ENCODE assay signal across 18 cellular contexts in the genomic region with DNA sequence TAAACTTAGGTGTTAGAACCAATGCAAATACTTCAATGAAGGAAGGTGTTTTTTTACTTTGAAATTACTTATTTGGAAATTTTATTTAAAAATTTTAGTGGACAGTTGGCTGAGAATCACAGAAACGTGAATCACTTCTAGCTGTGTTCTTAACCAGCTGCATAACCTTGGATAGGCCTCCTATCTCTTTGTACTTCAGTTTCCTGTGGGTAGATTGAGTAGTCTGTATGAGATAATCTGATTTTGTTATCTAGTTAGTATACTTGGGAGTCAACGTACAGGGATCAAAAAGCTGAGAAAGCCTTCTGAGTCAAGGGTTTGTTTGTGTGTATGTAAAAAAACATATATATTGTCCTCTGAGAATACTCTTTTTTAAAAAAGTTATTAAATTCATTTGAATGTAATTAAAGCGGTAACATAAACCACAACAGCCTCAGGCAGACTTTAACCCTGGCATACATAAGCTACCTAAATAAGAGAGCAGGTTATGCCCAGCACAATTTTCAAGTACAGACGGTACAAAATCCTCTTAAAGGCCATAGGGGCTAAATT. TPM values are rescaled to one million over a fixed set of nuclear protein-coding genes. Genes with fewer than 3 reads are reported as not detected.
DNase-seq lines count a peak whose midpoint lies in the region; ATAC-seq, FAIRE-seq and TF ChIP-seq lines count a peak whose summit lies in the region.
"Had no signal": no experiment of that assay in that cellular context is flagged by ENCODE, and none has a peak within 500 bp of the region (broad histone marks: within the 10 kb centered on the region; RNA-seq: fewer than 3 reads in every experiment).

No MANE protein-coding gene starts in this region.

- intact Hi-C loops in endothelial cell of umbilical vein (cut with micrococcal nuclease): no loop called here

- no peaks in the 10 kb centered on the region for H3K27me3 ChIP-seq in BE2C
- no peaks in the 10 kb centered on the region for H3K27me3 ChIP-seq in SU-DHL-6 (ENCODE audit: low read length)
- no peaks in the 10 kb centered on the region for H3K27me3 ChIP-seq in endothelial cell of umbilical vein (ENCODE audit: control insufficient read depth in 2 of 2, insufficient read depth in 2 of 2, low read length in 2 of 2)
- H3K27me3 ChIP-seq: left lung, sigmoid colon, stomach had no signal

- H2AFZ ChIP-seq in SU-DHL-6 (ENCODE audit: low read depth, low read length, severe bottlenecking) (no peak overlapping the region), endothelial cell of umbilical vein (ENCODE audit: low read depth, low read length) (no peak overlapping the region)

- CTCF ChIA-PET in endothelial cell of umbilical vein (lab: Charles Lee): no interaction called here

- H3K4me1 ChIP-seq in BE2C: peaks cover 12% of the 10 kb centered on the region
- peaks cover 4% of the 10 kb centered on the region for H3K4me1 ChIP-seq in endothelial cell of umbilical vein (ENCODE audit: control insufficient read depth, extremely low read depth, insufficient read depth, low read length)

- no peaks in the 10 kb centered on the region; the same call in 1 of the 2 replicates for H3K9me3 ChIP-seq in BE2C
- H3K9me3 ChIP-seq in SU-DHL-6 (ENCODE audit: insufficient read depth, low read length): no peaks in the 10 kb centered on the region
- H3K9me3 ChIP-seq in endothelial cell of umbilical vein (replicated peaks; ENCODE audit: control insufficient read depth, insufficient read depth, low read length): no peaks in the 10 kb centered on the region
- H3K9me3 ChIP-seq: sigmoid colon, stomach had no signal

- peak overlapping the region; percentile 55 for H3K27ac ChIP-seq in SU-DHL-6 (ENCODE audit: low read depth, low read length)
- no peak overlapping the region for H3K27ac ChIP-seq in endothelial cell of umbilical vein (ENCODE audit: insufficient read depth, low read depth, low read length)
- H3K27ac ChIP-seq: left lung, sigmoid colon, stomach, VCaP had no signal

- no TSS peak for BruUV-seq in endothelial cell of umbilical vein (replicated peaks; lab: Mats Ljungman, UMichigan)

- POLR2A ChIA-PET in endothelial cell of umbilical vein (lab: Charles Lee): interaction anchor here (1.0 kb wide), 1 partner anchor 39 kb away, joined by 4 read pairs; no protein-coding TSS in a partner anchor

- DNase-seq in BE2C (no peak), GM12865 (ENCODE audit: low read depth) (peak; percentile 23), endothelial cell of umbilical vein (ENCODE audit: low read depth, low spot score) (peak; percentile 10), NCI-H146 treated with DMSO at 0.1 percent for 48 hours (lab: John Stamatoyannopoulos, UW; ENCODE audit: unreplicated experiment) (no peak), DMS153 (lab: John Stamatoyannopoulos, UW) (no peak)
- DNase-seq: C1 segment of cervical spinal cord, left lung, NCI-H1105, NCI-H446, sigmoid colon, stomach had no signal

- H3K4me3 ChIP-seq in BE2C (ENCODE audit: low read depth, low read length) (peak overlapping the region; percentile 13; the same call in 1 of the 2 replicates), GM12865 (ENCODE audit: low read depth, low read length) (peak overlapping the region; percentile 69), SU-DHL-6 (ENCODE audit: insufficient read depth, low read length, poor library complexity, severe bottlenecking) (peak overlapping the region; percentile 64), endothelial cell of umbilical vein (replicated peaks in 1 of 3; ENCODE audit: insufficient read depth in 1 of 3, low read depth in 1 of 3, low read length in 3 of 3) (no peak overlapping the region)
- H3K4me3 ChIP-seq: left lung, sigmoid colon, stomach had no signal

- FAIRE-seq in endothelial cell of umbilical vein (lab: Jason Lieb, UNC): no peak
- FAIRE-seq: HTR-8/SVneo had no signal

- TF ChIP-seq CTCF in BE2C (IDR thresholded peaks at IDR 0.05; ENCODE audit: low read depth, low read length) (no peak), GM12865 (IDR thresholded peaks at IDR 0.05; ENCODE audit: insufficient read depth, low read depth, low read length, missing control alignments) (no peak), SU-DHL-6 (IDR thresholded peaks at IDR 0.05; ENCODE audit: insufficient read depth, low read length, poor library complexity, severe bottlenecking) (no peak), endothelial cell of umbilical vein (IDR thresholded peaks at IDR 0.05; ENCODE audit: extremely low read depth in 1 of 2, insufficient read depth in 1 of 2, low read depth in 1 of 2, low read length in 2 of 2) (no peak)

- no peaks in the 10 kb centered on the region for H3K9me1 ChIP-seq in endothelial cell of umbilical vein (replicated peaks; ENCODE audit: control insufficient read depth, extremely low read depth, insufficient read depth, low read length)

- no peak for TF ChIP-seq POLR2A in endothelial cell of umbilical vein (IDR thresholded peaks at IDR 0.05; ENCODE audit: low read depth, low read length)

- H3F3A ChIP-seq in SU-DHL-6 (ENCODE audit: insufficient read depth): peaks cover 43% of the 10 kb centered on the region

- H4K20me1 ChIP-seq in SU-DHL-6 (ENCODE audit: low read depth, low read length) (0 out of 2 replicates have a peak, but pooled peaks cover 19% of the 10 kb centered on the region), endothelial cell of umbilical vein (replicated peaks; ENCODE audit: control insufficient read depth, extremely low read depth, insufficient read depth, low read length) (no peaks in the 10 kb centered on the region)

- dilution Hi-C loops in endothelial cell of umbilical vein (cut with MboI; ENCODE audit: extremely low pct_ligation_motif_present, low sequenced_read_pairs): no loop called here

- H3K9me2 ChIP-seq in SU-DHL-6 (replicated peaks; ENCODE audit: insufficient read depth, low read length): no peaks in the 10 kb centered on the region

- H3K36me3 ChIP-seq in BE2C (peaks cover 9% of the 10 kb centered on the region), SU-DHL-6 (ENCODE audit: low read length) (peaks cover 26% of the 10 kb centered on the region), endothelial cell of umbilical vein (ENCODE audit: control insufficient read depth in 2 of 2, extremely low read depth in 1 of 2, insufficient read depth in 2 of 2, low read length in 2 of 2) (peaks cover 5 to 8% of the 10 kb centered on the region in 2 experiments)

- peak overlapping the region; percentile 81 for H3K9ac ChIP-seq in SU-DHL-6 (ENCODE audit: low read length)
- H3K9ac ChIP-seq in endothelial cell of umbilical vein (replicated peaks; ENCODE audit: extremely low read depth, insufficient read depth, low read length): no peak overlapping the region

- no peak for ATAC-seq in GM18867 (IDR thresholded peaks at IDR 0.05; ENCODE audit: unreplicated experiment)
- no peak for ATAC-seq in GM21717 (IDR thresholded peaks at IDR 0.05; ENCODE audit: unreplicated experiment)
- ATAC-seq: left lung, Right ventricle myocardium inferior had no signal

- H3K79me2 ChIP-seq in SU-DHL-6 (ENCODE audit: insufficient read depth, low read length): peaks cover 84% of the 10 kb centered on the region
- H3K79me2 ChIP-seq in endothelial cell of umbilical vein (ENCODE audit: control insufficient read depth, insufficient read depth, low read length): peaks cover 2% of the 10 kb centered on the region

- H3K4me2 ChIP-seq in SU-DHL-6 (ENCODE audit: low read depth, low read length, poor library complexity, severe bottlenecking) (peak overlapping the region; percentile 90), endothelial cell of umbilical vein (ENCODE audit: insufficient read depth, low read length) (no peak overlapping the region)

TF ChIP-seq in endothelial cell of umbilical vein, 7 proteins besides CTCF, POLR2A, EP300 and RAD21:
- TF ChIP-seq MYC (IDR thresholded peaks at IDR 0.05; ENCODE audit: low read depth, low read length) (no peak), JUN (IDR thresholded peaks at IDR 0.05; ENCODE audit: borderline replicate concordance, insufficient read depth, insufficient read length, low read depth) (no peak), FOS (IDR thresholded peaks at IDR 0.05; ENCODE audit: borderline replicate concordance, insufficient read depth, low read length) (no peak), POLR2AphosphoS5 (IDR thresholded peaks at IDR 0.05; ENCODE audit: insufficient read depth, low read depth, low read length) (no peak), MAX (IDR thresholded peaks at IDR 0.05; ENCODE audit: insufficient read depth, insufficient read length) (no peak), EZH2 (IDR thresholded peaks at IDR 0.05; ENCODE audit: borderline replicate concordance, low read depth, low read length, severe bottlenecking) (no peak)

RNA-seq across cellular contexts. Expression of gene ZCCHC7, which starts 38.1 kb away (rescaled TPM):
- 24.3 TPM for polyA plus RNA-seq in BE2C (2012; ENCODE audit: insufficient read depth, insufficient read length, low read depth)
- 14.8 and 17.3 TPM in 2 replicates for total RNA-seq in endothelial cell of umbilical vein
- 7.4 and 9.3 TPM in 2 replicates for polyA plus RNA-seq in endothelial cell of umbilical vein
- 9.4 and 13.2 TPM in 2 replicates for polyA plus RNA-seq in endothelial cell of umbilical vein (2011; cell fraction: cytosol; rRNA removed)
- polyA plus RNA-seq in endothelial cell of umbilical vein (2011; cell fraction: nucleus; rRNA removed): 11.9 and 14.8 TPM in 2 replicates
- polyA plus RNA-seq in endothelial cell of umbilical vein (2012): 13.7 and 14.6 TPM in 2 replicates
- polyA minus RNA-seq in endothelial cell of umbilical vein: 11.7 and 17.0 TPM in 2 replicates
- polyA minus RNA-seq in endothelial cell of umbilical vein (2011; cell fraction: cytosol; rRNA and poly(A)+ RNA removed): 16.4 TPM
- 17.6 and 22.3 TPM in 2 replicates for polyA minus RNA-seq in endothelial cell of umbilical vein (2011; cell fraction: nucleus; rRNA and poly(A)+ RNA removed)

RNA-seq across cellular contexts. Expression of gene PAX5, which starts 48.2 kb away (rescaled TPM):
- polyA plus RNA-seq in BE2C (2012; ENCODE audit: insufficient read depth, insufficient read length, low read depth): 13.1 TPM
- not detected in 2 replicates for total RNA-seq in endothelial cell of umbilical vein
- not detected in 2 replicates for polyA plus RNA-seq in endothelial cell of umbilical vein
- not detected in 2 replicates for polyA plus RNA-seq in endothelial cell of umbilical vein (2011; cell fraction: cytosol; rRNA removed)
- not detected in 2 replicates for polyA plus RNA-seq in endothelial cell of umbilical vein (2011; cell fraction: nucleus; rRNA removed)
- polyA plus RNA-seq in endothelial cell of umbilical vein (2012): not detected in 2 replicates
- not detected in 2 replicates for polyA minus RNA-seq in endothelial cell of umbilical vein
- polyA minus RNA-seq in endothelial cell of umbilical vein (2011; cell fraction: cytosol; rRNA and poly(A)+ RNA removed): not detected
- polyA minus RNA-seq in endothelial cell of umbilical vein (2011; cell fraction: nucleus; rRNA and poly(A)+ RNA removed): not detected in 2 replicates
- total RNA-seq: Right ventricle myocardium inferior, sigmoid colon had no signal
- polyA plus RNA-seq: neural cell had no signal

Comparison
In these comparisons a context has a peak if more than half of its experiments do, and no peak if none do; other contexts are left out.
1. DNase-seq: peak in GM12865 (single experiment) and endothelial cell of umbilical vein (single experiment); none in BE2C (single experiment), NCI-H146 treated with DMSO at 0.1 percent for 48 hours (single experiment) and DMS153 (single experiment).
2. H3K4me3 ChIP-seq: peak in BE2C (single experiment), GM12865 (single experiment) and SU-DHL-6 (single experiment); none in endothelial cell of umbilical vein (0 of 3).